Comparison of ENCODE assay signal across 1 cellular context in the genomic region with DNA sequence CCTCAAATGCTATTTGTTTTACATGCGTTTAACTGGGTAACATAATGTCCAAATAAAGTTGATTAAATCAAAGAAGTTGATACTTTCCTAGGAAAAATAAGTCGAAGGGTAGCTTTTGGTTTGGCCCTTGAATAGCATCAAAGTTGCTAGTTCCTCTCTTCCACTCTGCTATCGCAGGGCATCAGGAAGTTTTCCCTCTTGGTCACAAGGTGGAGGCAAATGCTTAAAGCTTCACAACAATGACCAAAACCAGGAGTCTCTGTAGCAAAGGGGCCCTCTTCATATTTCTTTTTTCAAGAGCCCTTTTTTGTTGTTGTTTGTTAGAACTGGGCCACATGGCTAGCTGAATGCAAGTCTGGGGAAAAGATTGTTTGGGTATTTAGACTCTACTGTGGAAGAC.
TF ChIP-seq lines count a peak whose summit lies in the region.

No MANE protein-coding gene starts in this region.

TF ChIP-seq in SK-N-SH, 30 proteins besides CTCF, POLR2A, EP300 and RAD21 (continued from another document):
- TF ChIP-seq REST (IDR thresholded peaks at IDR 0.05; ENCODE audit: low read depth, low read length) (no peak), NFIC (IDR thresholded peaks at IDR 0.05; ENCODE audit: borderline replicate concordance) (no peak), ZBTB33 (IDR thresholded peaks at IDR 0.05; ENCODE audit: borderline replicate concordance, low read depth) (no peak), GATA2 (CRISPR knock-in tag; IDR thresholded peaks at IDR 0.05) (no peak), RCOR1 (IDR thresholded peaks at IDR 0.05; ENCODE audit: low read length) (no peak), PBX3 (IDR thresholded peaks at IDR 0.05) (no peak), ELF1 (IDR thresholded peaks at IDR 0.05) (no peak), MAX (IDR thresholded peaks at IDR 0.05; ENCODE audit: low read depth) (no peak), MXI1 (IDR thresholded peaks at IDR 0.05; ENCODE audit: low read depth, low read length) (no peak), SMC3 (IDR thresholded peaks at IDR 0.05; ENCODE audit: low read depth, low read length) (no peak), POLR2AphosphoS5 (IDR thresholded peaks at IDR 0.05; ENCODE audit: low read depth, low read length) (no peak), RFX5 (IDR thresholded peaks at IDR 0.05; ENCODE audit: low read length) (no peak), SIN3A (IDR thresholded peaks at IDR 0.05; ENCODE audit: borderline replicate concordance, low read depth, low read length) (no peak), FOXJ3 (CRISPR knock-in tag; IDR thresholded peaks at IDR 0.05) (no peak), TEAD4 (IDR thresholded peaks at IDR 0.05; ENCODE audit: borderline replicate concordance, insufficient read depth) (no peak)
- TF ChIP-seq, protein P1, sequence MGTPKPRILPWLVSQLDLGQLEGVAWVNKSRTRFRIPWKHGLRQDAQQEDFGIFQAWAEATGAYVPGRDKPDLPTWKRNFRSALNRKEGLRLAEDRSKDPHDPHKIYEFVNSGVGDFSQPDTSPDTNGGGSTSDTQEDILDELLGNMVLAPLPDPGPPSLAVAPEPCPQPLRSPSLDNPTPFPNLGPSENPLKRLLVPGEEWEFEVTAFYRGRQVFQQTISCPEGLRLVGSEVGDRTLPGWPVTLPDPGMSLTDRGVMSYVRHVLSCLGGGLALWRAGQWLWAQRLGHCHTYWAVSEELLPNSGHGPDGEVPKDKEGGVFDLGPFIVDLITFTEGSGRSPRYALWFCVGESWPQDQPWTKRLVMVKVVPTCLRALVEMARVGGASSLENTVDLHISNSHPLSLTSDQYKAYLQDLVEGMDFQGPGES (IDR thresholded peaks at IDR 0.05; ENCODE audit: low read depth, low read length) = no peak
